In genomic region chr6:168616807-168617756, GRCh38 we compare ENCODE assay signal across 13 cellular contexts.
DNase-seq lines count a peak whose midpoint lies in the region; ATAC-seq and TF ChIP-seq lines count a peak whose summit lies in the region.
"Had no signal": no experiment of that assay in that cellular context is flagged by ENCODE, and none has a peak within 500 bp of the region (broad histone marks: within the 10 kb centered on the region; RNA-seq: fewer than 3 reads in every experiment).

No MANE protein-coding gene starts in this region.

- no peak overlapping the region for H3K27ac ChIP-seq in PC-9
- peak overlapping the region in 6 of 10 donors; percentile 15 to 50 (median 40) for H3K27ac ChIP-seq in heart right ventricle
- H3K27ac ChIP-seq in uterus: peak overlapping the region in 1 of 2 donors; percentile 9
- H3K27ac ChIP-seq in upper lobe of left lung: no peak overlapping the region
- H3K27ac ChIP-seq: SJSA1 had no signal

- intact Hi-C loops in PC-9 (cut with micrococcal nuclease; ENCODE audit: unreplicated experiment) (loop anchor here (2.0 kb wide), 1 partner anchor 268 kb away; no protein-coding TSS in a partner anchor), heart right ventricle (cut with DNase I) (loop anchor here in 8 of 10 donors (1.0 to 10.0 kb wide), 5 partner anchors 245 to 268 kb away; no protein-coding TSS in a partner anchor), posterior vena cava (cut with DNase I) (loop anchor here in 1 of 2 donors (10.0 kb wide), 1 partner anchor 268 kb away; no protein-coding TSS in a partner anchor), uterus (cut with DNase I; ENCODE audit: low total_unique reads) (no loop called here)

- no TSS peak for BruUV-seq in PC-9 (replicated peaks; lab: Mats Ljungman, UMichigan)

- H3K4me3 ChIP-seq in H7 (ENCODE audit: insufficient read depth, low read depth, low read length) (no peak overlapping the region), PC-9 (no peak overlapping the region), heart right ventricle (no peak overlapping the region), uterus (no peak overlapping the region), upper lobe of left lung (no peak overlapping the region)
- H3K4me3 ChIP-seq: SJSA1 had no signal

- CTCF ChIA-PET in PC-9 (lab: Charles Lee): no interaction called here

- H3K27me3 ChIP-seq in H7 (ENCODE audit: control insufficient read depth, insufficient read depth, low read length) (no peaks in the 10 kb centered on the region), PC-9 (ENCODE audit: insufficient read depth, low read depth) (no peaks in the 10 kb centered on the region), heart right ventricle (no peaks in the 10 kb centered on the region), uterus (no peaks in the 10 kb centered on the region), upper lobe of left lung (no peaks in the 10 kb centered on the region)
- H3K27me3 ChIP-seq: SJSA1 had no signal

- H3K9me3 ChIP-seq in PC-9 (ENCODE audit: insufficient read depth, low read depth) (no peaks in the 10 kb centered on the region), heart right ventricle (peaks cover 0 to 3% (median 0%) of the 10 kb centered on the region in 11 donors), uterus (no peaks in the 10 kb centered on the region), upper lobe of left lung (peaks cover 0 to 5% (median 0%) of the 10 kb centered on the region in 4 donors)

- TF ChIP-seq EP300 in upper lobe of left lung (IDR thresholded peaks at IDR 0.05): no peak

- TF ChIP-seq POLR2A in uterus (IDR thresholded peaks at IDR 0.05): no peak
- no peak for TF ChIP-seq POLR2A in upper lobe of left lung (IDR thresholded peaks at IDR 0.05)

- ATAC-seq in heart right ventricle (peak; percentile 53 to 91 (median 74)), HG03159 (IDR thresholded peaks at IDR 0.05; ENCODE audit: unreplicated experiment) (no peak), upper lobe of left lung (ENCODE audit: low FRiP score in 2 of 2) (no peak)

- no peak overlapping the region for H3K4me2 ChIP-seq in PC-9

- H4K20me1 ChIP-seq in PC-9 (ENCODE audit: insufficient read depth): no peaks in the 10 kb centered on the region

- no peaks in the 10 kb centered on the region for H3K9me2 ChIP-seq in PC-9 (ENCODE audit: insufficient read depth)

- H3K4me1 ChIP-seq in PC-9 (replicated peaks; ENCODE audit: insufficient read depth): peaks cover 4% of the 10 kb centered on the region; the same call in 1 of the 2 replicates
- peaks cover 0 to 17% (median 0%) of the 10 kb centered on the region in 9 donors for H3K4me1 ChIP-seq in heart right ventricle
- H3K4me1 ChIP-seq in uterus: no peaks in the 10 kb centered on the region
- H3K4me1 ChIP-seq in upper lobe of left lung: no peaks in the 10 kb centered on the region
- H3K4me1 ChIP-seq: SJSA1 had no signal

- peak; percentile 65 for TF ChIP-seq CTCF in PC-9 (conservative IDR thresholded peaks at IDR 0.05)
- TF ChIP-seq CTCF in heart right ventricle (IDR thresholded peaks at IDR 0.05): peak in 8 of 9 donors; percentile 11 to 57 (median 38)
- peak in 2 of 4 experiments; percentile 7 to 10 for TF ChIP-seq CTCF in uterus (IDR thresholded peaks at IDR 0.05)
- no peak for TF ChIP-seq CTCF in upper lobe of left lung (IDR thresholded peaks at IDR 0.05)

- H3K79me2 ChIP-seq in PC-9 (ENCODE audit: low read depth): no peaks in the 10 kb centered on the region

- POLR2A ChIA-PET in PC-9 (lab: Charles Lee; ENCODE audit: unreplicated experiment): interaction anchor here (0.7 kb wide), 1 partner anchor 250 kb away, joined by 5 read pairs; no protein-coding TSS in a partner anchor

- no peaks in the 10 kb centered on the region for H3F3A ChIP-seq in PC-9 (ENCODE audit: insufficient read depth, low read depth)

- no peak overlapping the region for H2AFZ ChIP-seq in PC-9

- no peaks in the 10 kb centered on the region for H3K36me3 ChIP-seq in H7 (replicated peaks; ENCODE audit: control insufficient read depth, insufficient read depth, low read length)
- H3K36me3 ChIP-seq in PC-9 (ENCODE audit: low read depth): no peaks in the 10 kb centered on the region
- no peaks in the 10 kb centered on the region for H3K36me3 ChIP-seq in heart right ventricle
- H3K36me3 ChIP-seq in uterus: no peaks in the 10 kb centered on the region
- H3K36me3 ChIP-seq in upper lobe of left lung: no peaks in the 10 kb centered on the region
- H3K36me3 ChIP-seq: SJSA1 had no signal

- DNase-seq in H7 (peak; percentile 82), PC-9 (peak in 1 of 2 experiments; percentile 29), heart right ventricle (peak in 1 of 2 donors; percentile 39), posterior vena cava (ENCODE audit: low spot score) (peak; percentile 78), uterus (no peak), upper lobe of left lung (no peak)
- no peak for DNase-seq in effector CD4-positive, alpha-beta T cell
- DNase-seq: activated naive CD4-positive, alpha-beta T cell treated with Interleukin-2 at 50 U/mL for 16 hours; CD4-positive, CD25-positive, alpha-beta regulatory T cell; NCI-H2107; occipital lobe had no signal

- WGBS in heart right ventricle, 2 donors: 61 to 64% methylated on average over 22 of the region's 22 CpGs
- 74 to 78% methylated on average over 22 of the region's 22 CpGs for WGBS in upper lobe of left lung, 2 donors

Comparison
In these comparisons a context has a peak if more than half of its experiments do, and no peak if none do; other contexts are left out.
1. DNase-seq: peak in H7 (single experiment) and posterior vena cava (single experiment); none in uterus (0 of 2), upper lobe of left lung (0 of 2) and effector CD4-positive, alpha-beta T cell (single experiment).
2. H3K27ac ChIP-seq: peak in heart right ventricle (6 of 10); none in PC-9 (single experiment) and upper lobe of left lung (0 of 4).
3. CTCF ChIP-seq: peak in PC-9 (single experiment) and heart right ventricle (8 of 9); none in upper lobe of left lung (0 of 6).
4. ATAC-seq: peak in heart right ventricle (8 of 8); none in HG03159 (single experiment) and upper lobe of left lung (0 of 2).